Comparison of ENCODE assay signal across 29 cellular contexts in the genomic region with DNA sequence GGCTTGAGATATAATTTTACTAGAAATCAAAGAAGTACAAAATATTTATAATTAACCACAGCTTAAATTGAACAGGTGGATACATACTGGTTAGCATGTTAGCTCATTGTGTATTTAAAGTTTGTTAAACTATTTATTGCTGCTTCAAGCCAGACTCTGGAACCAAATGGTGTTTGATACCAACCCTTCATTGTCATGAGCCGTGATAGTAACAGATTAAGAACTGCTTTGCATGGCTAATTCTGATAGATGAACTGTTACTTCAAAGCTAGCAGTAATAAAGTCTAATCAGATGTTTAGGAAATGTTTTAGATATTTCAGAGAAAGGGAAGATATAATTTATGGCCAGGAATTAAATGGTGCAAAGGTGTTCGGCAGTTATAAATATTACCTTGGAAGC.
"Had no signal": no experiment of that assay in that cellular context is flagged by ENCODE, and none has a peak within 500 bp of the region (broad histone marks: within the 10 kb centered on the region; RNA-seq: fewer than 3 reads in every experiment).

No MANE protein-coding gene starts in this region.

- DNase-seq: activated B cell treated with CpG ODN at 0.5 μM for 24 hours; activated CD4-positive, alpha-beta T cell treated with anti-CD3 and anti-CD28 coated beads for 48 hours; activated CD4-positive, alpha-beta T cell treated with anti-CD3 and anti-CD28 coated beads, Interleukin-2, amount 50 U/mL, for 1 hour; activated CD4-positive, alpha-beta T cell treated with anti-CD3 and anti-CD28 coated beads, Interleukin-2, amount 50 U/mL, for 48 hours; activated CD8-positive, alpha-beta memory T cell treated with anti-CD3 and anti-CD28 coated beads for 24 hours; activated CD8-positive, alpha-beta T cell treated with anti-CD3 and anti-CD28 coated beads for 36 hours; activated effector memory CD4-positive, alpha-beta T cell treated with Interleukin-2 at 50 U/mL for 16 hours; activated gamma-delta T cell treated with Interleukin-2 at 50 U/mL for 16 hours; activated naive CD4-positive, alpha-beta T cell treated with anti-CD3 and anti-CD28 coated beads, Interleukin-2, amount 50 U/mL, for 16 hours; activated naive CD4-positive, alpha-beta T cell treated with Interleukin-2 at 50 U/mL for 16 hours; activated T-cell treated with anti-CD3 and anti-CD28 coated beads, Interleukin-2, amount 50 U/mL, for 4 hours; amniotic stem cell; anterior cingulate cortex; brain microvascular endothelial cell; dermis blood vessel endothelial cell; effector CD8-positive, alpha-beta T cell; esophagus squamous epithelium; foreskin melanocyte; T-helper 1 cell; T-helper 17 cell; T1000; WERI-Rb-1 had no signal

- H3K4me1 ChIP-seq: esophagus squamous epithelium, gastroesophageal sphincter had no signal

- FAIRE-seq: astrocyte, bronchial epithelial cell, endometrium, endothelial cell of umbilical vein had no signal

- H3K4me3 ChIP-seq: coronary artery, esophagus squamous epithelium, gastroesophageal sphincter had no signal

- H3K36me3 ChIP-seq: brain microvascular endothelial cell, esophagus squamous epithelium, gastroesophageal sphincter, WERI-Rb-1 had no signal

- H3K27ac ChIP-seq: brain microvascular endothelial cell, coronary artery, epithelial cell of prostate, esophagus squamous epithelium, gastroesophageal sphincter, WERI-Rb-1 had no signal

- H3K9me3 ChIP-seq: esophagus squamous epithelium, gastroesophageal sphincter had no signal

- H3K27me3 ChIP-seq: brain microvascular endothelial cell, esophagus squamous epithelium, gastroesophageal sphincter had no signal
